ENCODE assay signal across 20 cellular contexts in genomic region chr12:105167346-105167745, GRCh38. TPM values are rescaled to one million over a fixed set of nuclear protein-coding genes. Genes with fewer than 3 reads are reported as not detected.
DNase-seq lines count a peak whose midpoint lies in the region; ATAC-seq, FAIRE-seq and TF ChIP-seq lines count a peak whose summit lies in the region.
"Had no signal": no experiment of that assay in that cellular context is flagged by ENCODE, and none has a peak within 500 bp of the region (broad histone marks: within the 10 kb centered on the region; RNA-seq: fewer than 3 reads in every experiment).

No MANE protein-coding gene starts in this region.

- H4K20me1 ChIP-seq in HepG2 (ENCODE audit: insufficient read depth, low read length): no peaks in the 10 kb centered on the region

- peaks cover 5 to 54% (median 39%) of the 10 kb centered on the region in 4 donors for H3K36me3 ChIP-seq in liver (ENCODE audit: control insufficient read depth in 4 of 4, insufficient read depth in 3 of 4, low read depth in 1 of 4, low read length in 3 of 4)
- H3K36me3 ChIP-seq in HepG2 (replicated peaks in 1 of 2; ENCODE audit: control insufficient read depth in 1 of 2, insufficient read depth in 2 of 2, low read length in 2 of 2): peaks cover 6 to 34% of the 10 kb centered on the region in 2 experiments

- peaks cover 41% of the 10 kb centered on the region for H3K36me3 Mint-ChIP-seq in activated CD8-positive, alpha-beta T cell treated with anti-CD3 and anti-CD28 coated beads, Interleukin-2, amount 10 ng/mL, durations not matched to agents 7 days and 5 days (ENCODE audit: low read depth)

- no peaks in the 10 kb centered on the region for H3K27me3 Mint-ChIP-seq in activated CD8-positive, alpha-beta T cell treated with anti-CD3 and anti-CD28 coated beads, Interleukin-2, amount 10 ng/mL, durations not matched to agents 7 days and 5 days (ENCODE audit: low read depth)

- TF ChIP-seq RAD21 in liver (IDR thresholded peaks at IDR 0.05) (no peak), HepG2 (CRISPR knock-in tag; IDR thresholded peaks at IDR 0.05) (no peak)

- no TSS peak for BruUV-seq in HepG2 (replicated peaks; lab: Mats Ljungman, UMichigan)

- in situ Hi-C loops in HepG2 (cut with HindIII; ENCODE audit: extremely low pct_ligation_motif_present, low pct_unique_long_range_greater_than_20kb): no loop called here

- no peak for TF ChIP-seq POLR2A in HepG2 (IDR thresholded peaks at IDR 0.05; ENCODE audit: insufficient read depth in 1 of 2, low read depth in 2 of 2, low read length in 2 of 2)

- no peak for TF ChIP-seq EP300 in HepG2 (IDR thresholded peaks at IDR 0.05; ENCODE audit: low read depth in 2 of 2, low read length in 2 of 2)
- no peak for TF ChIP-seq EP300 in HepG2 (CRISPR knock-in tag; IDR thresholded peaks at IDR 0.05; ENCODE audit: borderline replicate concordance)

- peaks cover 0 to 5% (median 0%) of the 10 kb centered on the region in 4 donors for H3K4me1 ChIP-seq in liver (ENCODE audit: control insufficient read depth in 4 of 4, insufficient read depth in 4 of 4, low read length in 3 of 4)
- H3K4me1 ChIP-seq in HepG2 (ENCODE audit: insufficient read depth, low read length): no peaks in the 10 kb centered on the region
- H3K4me1 ChIP-seq: BLaER1 treated with 17β-estradiol and CSF1 and Interleukin-3, amounts not matched to agents 10 nM and 100 nM had no signal

- CTCF ChIA-PET in HepG2 (lab: Yijun Ruan, JAX; ENCODE audit: low intra/inter-chr PET ratio, low total read pairs): no interaction called here
- CTCF ChIA-PET in activated CD8-positive, alpha-beta T cell treated with anti-CD3 and anti-CD28 coated beads, Interleukin-2, amount 10 ng/mL, durations not matched to agents 7 days and 5 days (lab: Charles Lee): no interaction called here

- H3K27me3 ChIP-seq in liver (ENCODE audit: control insufficient read depth in 4 of 4, insufficient read depth in 4 of 4, low read length in 3 of 4) (no peaks in the 10 kb centered on the region), HepG2 (ENCODE audit: control insufficient read depth in 1 of 2, insufficient read depth in 2 of 2, low read length in 2 of 2) (no peaks in the 10 kb centered on the region)
- H3K27me3 ChIP-seq: BLaER1 treated with 17β-estradiol and CSF1 and Interleukin-3, amounts not matched to agents 10 nM and 100 nM had no signal

- no peak overlapping the region for H3K27ac Mint-ChIP-seq in activated CD8-positive, alpha-beta T cell treated with anti-CD3 and anti-CD28 coated beads, Interleukin-2, amount 10 ng/mL, durations not matched to agents 7 days and 5 days

- TF ChIP-seq CTCF in liver (IDR thresholded peaks at IDR 0.05; ENCODE audit: low read depth, low read length, missing input control) (no peak), HepG2 (CRISPR knock-in tag; IDR thresholded peaks at IDR 0.05) (no peak), fibroblast of mammary gland (conservative IDR thresholded peaks at IDR 0.05; ENCODE audit: control insufficient read depth, insufficient read depth, low read depth, low read length) (no peak)

- no peak for DNase-seq in HepG2 (ENCODE audit: low spot score)
- peak; percentile 9 for DNase-seq in HS-5 (ENCODE audit: low read depth)
- peak; percentile 71 for DNase-seq in fibroblast of mammary gland (ENCODE audit: low read depth)
- no peak for DNase-seq in germinal center (ENCODE audit: low spot score)
- DNase-seq in HPDE6-E6E7 (ENCODE audit: extremely low spot score): no peak
- no peak for DNase-seq in activated CD8-positive, alpha-beta T cell treated with anti-CD3 and anti-CD28 coated beads, Interleukin-2, amount 10 ng/mL, durations not matched to agents 7 days and 5 days
- DNase-seq: 8988T; DMS79 treated with DMSO at 0.1 percent for 48 hours; GOT3; HFFc6; NCI-H1105; NCI-H2081; NCI-H2171 treated with DMSO at 0.1 percent for 48 hours; NK-92 treated with Interleukin-12 subunit alpha and Interleukin-12 subunit beta, amount 100 ng/mL, for 24 hours; Right ventricle myocardium superior had no signal

- ATAC-seq in HepG2 (no peak), GM19328 (IDR thresholded peaks at IDR 0.05; ENCODE audit: unreplicated experiment) (no peak)
- ATAC-seq in activated CD8-positive, alpha-beta T cell treated with anti-CD3 and anti-CD28 coated beads, Interleukin-2, amount 10 ng/mL, durations not matched to agents 7 days and 5 days: no peak

- no peak overlapping the region for H2AFZ ChIP-seq in HepG2 (ENCODE audit: low read length)

- H3K9me3 ChIP-seq in liver (ENCODE audit: control insufficient read depth in 4 of 4, low read length in 3 of 4) (no peaks in the 10 kb centered on the region), HepG2 (ENCODE audit: low read length) (no peaks in the 10 kb centered on the region)
- H3K9me3 ChIP-seq: BLaER1 treated with 17β-estradiol and CSF1 and Interleukin-3, amounts not matched to agents 10 nM and 100 nM had no signal

- H3K27ac ChIP-seq in liver (ENCODE audit: low read depth in 1 of 2, low read length in 2 of 2) (no peak overlapping the region), HepG2 (ENCODE audit: extremely low read length, insufficient read depth, low read length) (no peak overlapping the region)
- H3K27ac ChIP-seq: BLaER1 treated with 17β-estradiol and CSF1 and Interleukin-3, amounts not matched to agents 10 nM and 100 nM; HL-60; SK-N-MC had no signal

- H3K4me2 ChIP-seq in HepG2 (ENCODE audit: low read depth, low read length): no peak overlapping the region
- H3K4me2 ChIP-seq: BLaER1 treated with 17β-estradiol and CSF1 and Interleukin-3, amounts not matched to agents 10 nM and 100 nM had no signal

- H3K4me3 ChIP-seq in liver (ENCODE audit: low read depth in 1 of 3, low read length in 3 of 3) (no peak overlapping the region), HepG2 (replicated peaks in 1 of 3; ENCODE audit: insufficient read depth in 1 of 3, low read depth in 2 of 3, low read length in 3 of 3) (no peak overlapping the region), fibroblast of mammary gland (ENCODE audit: control insufficient read depth, low read depth, low read length) (no peak overlapping the region)
- H3K4me3 ChIP-seq: BLaER1 treated with 17β-estradiol and CSF1 and Interleukin-3, amounts not matched to agents 10 nM and 100 nM; SK-N-MC had no signal

- POLR2A ChIA-PET in HepG2 (lab: Yijun Ruan, JAX): no interaction called here
- POLR2A ChIA-PET in activated CD8-positive, alpha-beta T cell treated with anti-CD3 and anti-CD28 coated beads, Interleukin-2, amount 10 ng/mL, durations not matched to agents 7 days and 5 days (lab: Charles Lee): no interaction called here

- no peaks in the 10 kb centered on the region for H3K9me3 Mint-ChIP-seq in activated CD8-positive, alpha-beta T cell treated with anti-CD3 and anti-CD28 coated beads, Interleukin-2, amount 10 ng/mL, durations not matched to agents 7 days and 5 days (ENCODE audit: insufficient read depth)
- H3K9me3 Mint-ChIP-seq: HFFc6 had no signal

- no peaks in the 10 kb centered on the region for H3K79me2 ChIP-seq in HepG2 (ENCODE audit: insufficient read depth, low read length)

- H3K9ac ChIP-seq in liver (ENCODE audit: low read depth in 1 of 2, low read length in 2 of 2): no peak overlapping the region
- H3K9ac ChIP-seq in HepG2 (ENCODE audit: insufficient read depth, low read depth, low read length): no peak overlapping the region
- H3K9ac ChIP-seq: BLaER1 treated with 17β-estradiol and CSF1 and Interleukin-3, amounts not matched to agents 10 nM and 100 nM had no signal

- FAIRE-seq in HepG2 (lab: Jason Lieb, UNC): no peak

- intact Hi-C loops in HepG2 (cut with micrococcal nuclease; ENCODE audit: unreplicated experiment): no loop called here

- H3K4me1 Mint-ChIP-seq in activated CD8-positive, alpha-beta T cell treated with anti-CD3 and anti-CD28 coated beads, Interleukin-2, amount 10 ng/mL, durations not matched to agents 7 days and 5 days (ENCODE audit: low read depth): no peaks in the 10 kb centered on the region

- no peak overlapping the region for H3K4me3 Mint-ChIP-seq in activated CD8-positive, alpha-beta T cell treated with anti-CD3 and anti-CD28 coated beads, Interleukin-2, amount 10 ng/mL, durations not matched to agents 7 days and 5 days
- H3K4me3 Mint-ChIP-seq: HFFc6 had no signal

TF ChIP-seq in liver, 16 proteins besides CTCF, POLR2A, EP300 and RAD21 (continues in another document):
- TF ChIP-seq FOXA1 (IDR thresholded peaks at IDR 0.05): no peak

RNA-seq across cellular contexts. Expression of gene WASHC4, which starts 59.8 kb away (rescaled TPM):
- total RNA-seq in liver: 10 to 100 TPM; 37.6 to 59.1 TPM
- 10 to 100 TPM; 11.5 to 27.7 TPM for polyA plus RNA-seq in liver
- total RNA-seq in HepG2 (2016; rRNA removed; fragmentation: Illumina TruSeq; extraction: Trizol): 36.3 and 39.6 TPM in 2 replicates
- 3.6 and 4.7 TPM in 2 replicates for total RNA-seq in HepG2 (2016; cell fraction: cytosol; rRNA removed; fragmentation: Illumina TruSeq; extraction: Trizol; ENCODE audit: low read depth)
- total RNA-seq in HepG2 (2016; cell fraction: insoluble cytoplasmic fraction; rRNA removed; fragmentation: Illumina TruSeq; extraction: Trizol): 31.6 and 46.3 TPM in 2 replicates
- total RNA-seq in HepG2 (2016; cell fraction: membrane; rRNA removed; fragmentation: Illumina TruSeq; extraction: Trizol): 5.3 and 8.6 TPM in 2 replicates
- 56.1 and 56.8 TPM in 2 replicates for total RNA-seq in HepG2 (2016; cell fraction: nucleus; rRNA removed; fragmentation: Illumina TruSeq; extraction: Trizol)
- polyA plus RNA-seq in HepG2 (2011; rRNA removed): 15.5 and 21.0 TPM in 2 replicates
- 4.6 and 8.1 TPM in 2 replicates for polyA plus RNA-seq in HepG2 (2011; cell fraction: cytosol; rRNA removed)
- 16.8 and 21.2 TPM in 2 replicates for polyA plus RNA-seq in HepG2 (2011; cell fraction: nucleus; rRNA removed)
- polyA plus RNA-seq in HepG2 (2012): 15.3 and 18.4 TPM in 2 replicates
- 0.57 and 0.61 TPM in 2 replicates for polyA plus RNA-seq in HepG2 (2016; cell fraction: cytosol; fragmentation: Illumina TruSeq; extraction: Trizol; ENCODE audit: low read depth)
- 19.5 and 20.6 TPM in 2 replicates for polyA plus RNA-seq in HepG2 (2016; cell fraction: insoluble cytoplasmic fraction; fragmentation: Illumina TruSeq; extraction: Trizol; ENCODE audit: low read depth)
- polyA plus RNA-seq in HepG2 (2016; cell fraction: membrane; fragmentation: Illumina TruSeq; extraction: Trizol; ENCODE audit: low read depth): 1.7 and 1.9 TPM in 2 replicates
- 36.1 and 44.2 TPM in 2 replicates for polyA plus RNA-seq in HepG2 (2016; cell fraction: nucleus; fragmentation: Illumina TruSeq; extraction: Trizol; ENCODE audit: insufficient read depth, low read depth)
- polyA minus RNA-seq in HepG2 (2011; rRNA and poly(A)+ RNA removed; ENCODE audit: low replicate concordance): 22.5 and 23.7 TPM in 2 replicates
- polyA minus RNA-seq in HepG2 (2011; cell fraction: cytosol; rRNA and poly(A)+ RNA removed): 24.8 and 25.8 TPM in 2 replicates
- 132 and 134 TPM in 2 replicates for polyA minus RNA-seq in HepG2 (2011; cell fraction: nucleus; rRNA and poly(A)+ RNA removed)
- 10 to 100 TPM; 39.2 to 42.8 TPM for total RNA-seq in activated CD8-positive, alpha-beta T cell treated with anti-CD3 and anti-CD28 coated beads, Interleukin-2, amount 10 ng/mL, durations not matched to agents 7 days and 5 days

Comparison
In these comparisons a context has a peak if more than half of its experiments do, and no peak if none do; other contexts are left out.
1. DNase-seq: peak in HS-5 (single experiment) and fibroblast of mammary gland (single experiment); none in HepG2 (single experiment), germinal center (single experiment), HPDE6-E6E7 (single experiment) and activated CD8-positive, alpha-beta T cell treated with anti-CD3 and anti-CD28 coated beads, Interleukin-2, amount 10 ng/mL, durations not matched to agents 7 days and 5 days (single experiment).